ENCODE assay signal across 8 cellular contexts in the genomic region with DNA sequence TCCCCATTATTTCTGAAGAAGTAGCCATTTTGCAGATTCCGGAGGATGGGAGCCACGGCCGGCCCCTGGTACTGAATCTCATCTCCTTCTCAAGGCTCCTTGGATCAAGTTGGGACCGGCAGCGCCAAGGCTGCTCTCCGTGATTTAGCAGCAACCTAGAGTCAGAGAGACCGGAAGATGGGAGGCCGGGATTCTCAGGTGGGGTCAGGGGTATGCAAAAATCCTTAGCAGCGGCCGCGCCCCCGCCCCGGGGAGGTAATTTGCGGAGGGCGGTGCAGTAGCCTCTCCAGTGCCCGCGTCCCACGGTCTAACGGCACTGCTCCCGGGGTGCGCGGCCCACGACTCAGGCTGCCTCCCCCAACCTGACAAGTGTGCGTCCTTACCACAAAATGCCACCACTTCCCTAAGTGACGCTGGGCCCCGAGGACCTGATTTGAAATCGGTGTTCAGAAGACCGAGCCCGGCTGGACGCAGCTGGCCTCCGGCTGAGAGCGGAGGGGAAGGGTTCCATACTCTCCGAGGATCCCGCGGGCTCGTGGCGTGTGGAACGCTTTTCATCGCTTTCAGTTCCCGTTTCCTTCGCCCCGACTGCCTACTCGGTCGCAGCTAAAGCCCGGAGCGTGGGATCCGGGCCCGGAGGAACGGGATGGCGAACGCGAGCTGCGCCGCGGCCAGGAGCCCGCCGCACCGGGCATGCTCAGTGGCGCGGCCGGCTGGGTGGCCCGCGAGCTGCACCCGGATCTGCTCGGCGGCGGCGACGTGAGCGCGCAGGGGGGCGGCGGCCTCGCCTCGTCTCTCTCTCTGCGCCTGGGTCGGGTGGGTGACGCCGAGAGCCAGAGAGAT. TPM values are rescaled to one million over a fixed set of nuclear protein-coding genes. Genes with fewer than 3 reads are reported as not detected.
DNase-seq lines count a peak whose midpoint lies in the region; ATAC-seq, FAIRE-seq and TF ChIP-seq lines count a peak whose summit lies in the region.

A gene with protein sequence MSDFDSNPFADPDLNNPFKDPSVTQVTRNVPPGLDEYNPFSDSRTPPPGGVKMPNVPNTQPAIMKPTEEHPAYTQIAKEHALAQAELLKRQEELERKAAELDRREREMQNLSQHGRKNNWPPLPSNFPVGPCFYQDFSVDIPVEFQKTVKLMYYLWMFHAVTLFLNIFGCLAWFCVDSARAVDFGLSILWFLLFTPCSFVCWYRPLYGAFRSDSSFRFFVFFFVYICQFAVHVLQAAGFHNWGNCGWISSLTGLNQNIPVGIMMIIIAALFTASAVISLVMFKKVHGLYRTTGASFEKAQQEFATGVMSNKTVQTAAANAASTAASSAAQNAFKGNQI (plus strand): TSS at position 787 of the 843 bp plus-strand sequence. CDS start 55 bp downstream, at position 842.

- peaks cover 0 to 14% of the 10 kb centered on the region in 2 donors for H3K36me3 ChIP-seq in psoas muscle (ENCODE audit: insufficient read depth in 1 of 2, low read depth in 1 of 2)

- FAIRE-seq in urothelium cell line (lab: Jason Lieb, UNC) = peak; percentile 9

- ATAC-seq in HG02852 (IDR thresholded peaks at IDR 0.05; ENCODE audit: unreplicated experiment) (peak; percentile 83), left ventricle myocardium superior (peak; percentile 99), psoas muscle (peak; percentile 97 to 98 (median 98))

- peak; percentile 35 for TF ChIP-seq CTCF in GM13976 (IDR thresholded peaks at IDR 0.05; ENCODE audit: borderline replicate concordance, control extremely low read depth, extremely low read depth, insufficient read depth, missing control alignments)
- TF ChIP-seq CTCF in psoas muscle (IDR thresholded peaks at IDR 0.05) = peak; percentile 67

- intact Hi-C loops in T-helper 1 cell treated with Interleukin-12 subunit alpha and Interleukin-12 subunit beta and Interleukin-4 antibody, amounts not matched to agents 30 ng/mL and 1 ng/mL, for 36 hours (cut with micrococcal nuclease) = loop anchor here (1.0 to 10.0 kb wide), 9 partner anchors 66 to 1632 kb away; a partner anchor contains a TSS
- intact Hi-C loops in left ventricle myocardium superior (cut with micrococcal nuclease) (loop anchor here (5.0 kb wide), 1 partner anchor 63 kb away; no protein-coding TSS in a partner anchor), psoas muscle (cut with DNase I) (loop anchor here (1.0 to 2.0 kb wide), 2 partner anchors 65 to 66 kb away; a partner anchor contains a TSS)

- no peaks in the 10 kb centered on the region for H3K27me3 ChIP-seq in psoas muscle (ENCODE audit: insufficient read depth in 3 of 3, low read length in 2 of 3)

- H3K4me1 ChIP-seq in psoas muscle = peaks cover 21% of the 10 kb centered on the region

- in situ Hi-C loops in GM13976 (cut with MboI; ENCODE audit: low sequenced_read_pairs, unreplicated experiment) = loop anchor here (10.0 kb wide), 1 partner anchor 65 kb away; a partner anchor contains a TSS

- peak; percentile 95 for DNase-seq in GM13976 (ENCODE audit: low spot score)
- DNase-seq in NCI-H146 treated with DMSO at 0.1 percent for 48 hours (lab: John Stamatoyannopoulos, UW; ENCODE audit: unreplicated experiment) = peak; percentile 69
- peak; percentile 85 for DNase-seq in amniotic stem cell (lab: John Stamatoyannopoulos, UW)
- peak; percentile 96 for DNase-seq in left ventricle myocardium superior
- peak; percentile 94 to 95 for DNase-seq in psoas muscle
- DNase-seq in urothelium cell line (ENCODE audit: low spot score) = peak; percentile 95

- peak within 1 kb of the TSS; percentile 96 for H3K4me3 ChIP-seq in psoas muscle

- peak within 1 kb of the TSS; percentile 91 for H3K27ac ChIP-seq in psoas muscle

- WGBS in psoas muscle, 3 donors = 0 to 1% (median 0%) methylated on average over 77 to 79 of the region's 79 CpGs

- H3K9me3 ChIP-seq in psoas muscle = no peaks in the 10 kb centered on the region

RNA-seq across cellular contexts. Expression of the gene that starts here (rescaled TPM):
- 13.5 and 17.8 TPM in 2 replicates for total RNA-seq in T-helper 1 cell treated with Interleukin-12 subunit alpha and Interleukin-12 subunit beta and Interleukin-4 antibody, amounts not matched to agents 30 ng/mL and 1 ng/mL, for 36 hours
- total RNA-seq in left ventricle myocardium superior (31.6 TPM), psoas muscle (10 to 100 TPM; 16.4 to 28.4 (median 22.6) TPM)
- polyA plus RNA-seq in psoas muscle = 10 to 100 TPM in 1 of 3 donors, 1 to 10 TPM in 2; 7.2 to 15.5 (median 8.7) TPM

Comparison
In these comparisons a context has a peak if more than half of its experiments do, and no peak if none do; other contexts are left out.
1. Peak in every context shown above with its lines: DNase-seq, ATAC-seq, H3K4me3 ChIP-seq and H3K27ac ChIP-seq.